Comparison of ENCODE assay signal across 9 cellular contexts in the genomic region with DNA sequence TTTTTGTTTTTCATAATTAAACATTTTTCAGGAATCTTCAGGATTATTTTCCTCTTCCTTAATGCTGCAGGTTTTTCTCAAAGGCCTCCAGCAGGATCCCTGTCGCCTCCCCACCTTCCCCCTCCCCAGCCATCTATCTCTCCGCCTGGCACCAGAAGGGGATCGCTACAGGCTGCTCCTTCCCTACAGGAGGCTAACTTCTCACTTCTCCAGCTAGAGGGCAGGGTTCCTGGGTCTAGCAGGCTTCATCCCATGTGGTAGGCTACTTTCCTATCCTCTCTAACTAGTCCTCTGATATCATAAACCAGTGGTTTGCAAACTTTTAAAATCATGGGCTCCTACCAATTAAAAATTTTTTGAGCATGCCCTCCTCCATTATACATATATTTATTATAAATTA.
DNase-seq lines count a peak whose midpoint lies in the region; FAIRE-seq and TF ChIP-seq lines count a peak whose summit lies in the region.
"Had no signal": no experiment of that assay in that cellular context is flagged by ENCODE, and none has a peak within 500 bp of the region (broad histone marks: within the 10 kb centered on the region; RNA-seq: fewer than 3 reads in every experiment).

No MANE protein-coding gene starts in this region.

- DNase-seq in Calu3 = peak; percentile 61
- peak; percentile 45 for DNase-seq in HTR-8/SVneo (ENCODE audit: insufficient read length, low spot score)
- DNase-seq in SW480 (ENCODE audit: low spot score) = peak; percentile 30
- DNase-seq in kidney = no peak
- DNase-seq in GM20000 (ENCODE audit: low spot score) = no peak
- no peak for DNase-seq in COR-L47 (lab: John Stamatoyannopoulos, UW)
- DNase-seq in activated gamma-delta T cell (lab: John Stamatoyannopoulos, UW) = no peak
- no peak for DNase-seq in activated CD4-positive, alpha-beta T cell treated with anti-CD3 and anti-CD28 coated beads, Interleukin-2, amount 50 U/mL, for 1 hour

- H3K9me3 Mint-ChIP-seq in Calu3 (ENCODE audit: low read depth, unreplicated experiment) = no peaks in the 10 kb centered on the region

- H3K4me3 ChIP-seq in kidney (ENCODE audit: low read length in 2 of 2) = no peak overlapping the region

- TF ChIP-seq CTCF in Calu3 (IDR thresholded peaks at IDR 0.05; ENCODE audit: unreplicated experiment) (peak; percentile 39), kidney (IDR thresholded peaks at IDR 0.05; ENCODE audit: borderline replicate concordance, extremely low read depth, insufficient read depth) (peak; percentile 13), GM20000 (IDR thresholded peaks at IDR 0.05; ENCODE audit: extremely low read depth, missing control alignments) (no peak)

- FAIRE-seq in HTR-8/SVneo (lab: Jason Lieb, UNC) (no peak), kidney (lab: Jason Lieb, UNC) (no peak)
- FAIRE-seq: endometrium had no signal

- CTCF ChIA-PET in Calu3 (lab: Charles Lee) = interaction anchor here (0.6 to 1.2 kb wide), 6 partner anchors 17 to 115 kb away, joined by 3 to 11 read pairs (median 3); no protein-coding TSS in a partner anchor

- H3K9ac ChIP-seq in kidney (ENCODE audit: low read length in 2 of 2) = no peak overlapping the region

- no peaks in the 10 kb centered on the region for H3K36me3 ChIP-seq in kidney (ENCODE audit: control insufficient read depth in 1 of 2, insufficient read depth in 2 of 2, low read length in 2 of 2)

- no peak overlapping the region for H3K27ac Mint-ChIP-seq in Calu3 (ENCODE audit: unreplicated experiment)

- H3K4me1 Mint-ChIP-seq in Calu3 (ENCODE audit: low read depth, unreplicated experiment) = no peaks in the 10 kb centered on the region

- no peak overlapping the region for H3K4me3 Mint-ChIP-seq in Calu3 (ENCODE audit: low read depth, unreplicated experiment)

- H3K4me1 ChIP-seq in kidney (ENCODE audit: control insufficient read depth in 1 of 2, insufficient read depth in 1 of 2, low read depth in 1 of 2, low read length in 2 of 2) = peaks cover 0 to 2% of the 10 kb centered on the region in 2 donors

- no peaks in the 10 kb centered on the region for H3K36me3 Mint-ChIP-seq in Calu3 (ENCODE audit: insufficient read depth, unreplicated experiment)

- peaks cover 78% of the 10 kb centered on the region for H3K27me3 Mint-ChIP-seq in Calu3 (ENCODE audit: unreplicated experiment)

- no peaks in the 10 kb centered on the region for H3K9me3 ChIP-seq in kidney (ENCODE audit: control insufficient read depth in 1 of 2, low read length in 2 of 2)

- BruUV-seq in Calu3 (replicated peaks; lab: Mats Ljungman, UMichigan) = no TSS peak

- no peak overlapping the region for H3K27ac ChIP-seq in kidney (ENCODE audit: low read depth in 2 of 2, low read length in 2 of 2)

- intact Hi-C loops in Calu3 (cut with micrococcal nuclease; ENCODE audit: unreplicated experiment) (loop anchor here (1.0 to 10.0 kb wide), 3 partner anchors 112 to 299 kb away; a partner anchor contains a TSS), kidney (cut with DNase I) (no loop called here)

Comparison
In these comparisons a context has a peak if more than half of its experiments do, and no peak if none do; other contexts are left out.
1. DNase-seq: peak in Calu3 (single experiment), HTR-8/SVneo (single experiment) and SW480 (single experiment); none in kidney (single experiment), GM20000 (single experiment), COR-L47 (single experiment), activated gamma-delta T cell (single experiment) and activated CD4-positive, alpha-beta T cell treated with anti-CD3 and anti-CD28 coated beads, Interleukin-2, amount 50 U/mL, for 1 hour (single experiment).